Comparison of ENCODE assay signal across 1 cellular context in genomic region chr12:111185206-111185888, GRCh38.
A peak's percentile ranks its signal among the peaks of the same experiment; 100 is the strongest.
TF ChIP-seq lines count a peak whose summit lies in the region.

No MANE protein-coding gene starts in this region.

TF ChIP-seq in K562, 482 proteins besides CTCF, POLR2A, EP300 and RAD21 (continued from another document and continues in another):
- TF ChIP-seq AFF4 (CRISPR knock-in tag; IDR thresholded peaks at IDR 0.05) (no peak), TRIM24 (IDR thresholded peaks at IDR 0.05) (0 out of 4 replicates have a peak, but pooled peaks of 1 of the 2 experiments have one; percentile 22), ZNF232 (CRISPR knock-in tag; IDR thresholded peaks at IDR 0.05) (no peak), TAL1 (IDR thresholded peaks at IDR 0.05) (peak; percentile 69; the same call in 1 of the 2 replicates), RERE (CRISPR knock-in tag; IDR thresholded peaks at IDR 0.05; ENCODE audit: borderline replicate concordance) (no peak), ZNF384 (IDR thresholded peaks at IDR 0.05; ENCODE audit: low read depth, low read length) (no peak), ZNF740 (CRISPR knock-in tag; IDR thresholded peaks at IDR 0.05) (peak; percentile 15; the same call in 1 of the 2 replicates), ZNF740 (tag; IDR thresholded peaks at IDR 0.05) (no peak), SIN3B (IDR thresholded peaks at IDR 0.05; ENCODE audit: low read depth) (no peak), C11orf30 (IDR thresholded peaks at IDR 0.05; ENCODE audit: low read depth) (peak; percentile 21; the same call in 1 of the 2 replicates), WHSC1 (IDR thresholded peaks at IDR 0.05; ENCODE audit: low read length) (no peak), ZNF124 (CRISPR knock-in tag; IDR thresholded peaks at IDR 0.05) (no peak), SMARCA4 (IDR thresholded peaks at IDR 0.05) (0 out of 2 replicates have a peak, but pooled peaks have one; percentile 23), ARID1B (IDR thresholded peaks at IDR 0.05) (peak; percentile 78), RBM14 (IDR thresholded peaks at IDR 0.05; ENCODE audit: borderline replicate concordance, insufficient read depth, low read depth, low read length) (no peak), SRF (CRISPR knock-in tag; IDR thresholded peaks at IDR 0.05) (no peak), HDAC6 (IDR thresholded peaks at IDR 0.05; ENCODE audit: low read depth, low read length) (no peak), CTCFL (IDR thresholded peaks at IDR 0.05; ENCODE audit: borderline replicate concordance, insufficient read depth, low read depth, low read length, poor library complexity, severe bottlenecking) (no peak), KLF16 (IDR thresholded peaks at IDR 0.05) (peak; percentile 39; the same call in 1 of the 2 replicates), GABPB1 (CRISPR knock-in tag; IDR thresholded peaks at IDR 0.05) (no peak), ZNF282 (CRISPR knock-in tag; IDR thresholded peaks at IDR 0.05) (no peak), POLR2G (IDR thresholded peaks at IDR 0.05; ENCODE audit: low read depth, low read length) (0 out of 2 replicates have a peak, but pooled peaks have one; percentile 23), U2AF2 (optimal IDR thresholded peaks at IDR 0.05; ENCODE audit: low read depth, low read length) (no peak), POLR2B (IDR thresholded peaks at IDR 0.05; ENCODE audit: low read depth, partially characterized antibody) (no peak), ZNF79 (CRISPR knock-in tag; IDR thresholded peaks at IDR 0.05; ENCODE audit: low read depth) (no peak), ZNF398 (CRISPR knock-in tag; IDR thresholded peaks at IDR 0.05) (no peak), UBTF (IDR thresholded peaks at IDR 0.05; ENCODE audit: borderline replicate concordance in 1 of 2, low read depth in 2 of 2, low read length in 2 of 2) (peak in 1 of 2 experiments; percentile 67; a peak in 1 of 4 replicates), TCF3 (CRISPR knock-in tag; IDR thresholded peaks at IDR 0.05) (peak; percentile 84), ZNF175 (CRISPR knock-in tag; IDR thresholded peaks at IDR 0.05; ENCODE audit: low read depth) (no peak), HCFC1 (IDR thresholded peaks at IDR 0.05; ENCODE audit: low read depth, low read length) (no peak), TCF7 (IDR thresholded peaks at IDR 0.05; ENCODE audit: borderline replicate concordance) (no peak), ZFP91 (CRISPR knock-in tag; IDR thresholded peaks at IDR 0.05) (no peak), RBBP5 (IDR thresholded peaks at IDR 0.05; ENCODE audit: borderline replicate concordance, insufficient read depth, low read length, poor library complexity, severe bottlenecking) (no peak), KLF13 (tag; IDR thresholded peaks at IDR 0.05; ENCODE audit: borderline replicate concordance, low read depth) (no peak), ARNT (IDR thresholded peaks at IDR 0.05) (no peak), PBX2 (CRISPR knock-in tag; IDR thresholded peaks at IDR 0.05; ENCODE audit: low read depth) (no peak), PBX2 (tag; conservative IDR thresholded peaks at IDR 0.05; ENCODE audit: low read depth) (no peak), TEAD4 (IDR thresholded peaks at IDR 0.05; ENCODE audit: low read length) (peak; percentile 57), TEAD4 (CRISPR knock-in tag; IDR thresholded peaks at IDR 0.05; ENCODE audit: borderline replicate concordance) (no peak), CBX5 (IDR thresholded peaks at IDR 0.05; ENCODE audit: borderline replicate concordance, low read depth) (no peak), EGR1 (conservative IDR thresholded peaks at IDR 0.05) (no peak), CREB1 (IDR thresholded peaks at IDR 0.05) (no peak), CREB1 (CRISPR knock-in tag; IDR thresholded peaks at IDR 0.05) (no peak)
